In genomic region chr2:37809525-37809924, GRCh38 we compare ENCODE assay signal across 9 cellular contexts.
DNase-seq lines count a peak whose midpoint lies in the region; ATAC-seq and TF ChIP-seq lines count a peak whose summit lies in the region.
"Had no signal": no experiment of that assay in that cellular context is flagged by ENCODE, and none has a peak within 500 bp of the region (broad histone marks: within the 10 kb centered on the region; RNA-seq: fewer than 3 reads in every experiment).

No MANE protein-coding gene starts in this region.

- H3K27me3 ChIP-seq in PC-3 (ENCODE audit: low read length): no peaks in the 10 kb centered on the region

- no peaks in the 10 kb centered on the region for H4K20me1 ChIP-seq in PC-3 (ENCODE audit: low read length)

- no peak overlapping the region for H2AFZ ChIP-seq in PC-3 (ENCODE audit: low read length)

- no peak overlapping the region for H3K27ac ChIP-seq in PC-3 (ENCODE audit: low read length)

- TF ChIP-seq CTCF in GM12872 (IDR thresholded peaks at IDR 0.05; ENCODE audit: insufficient read depth, low read depth, low read length): 0 out of 3 replicates have a peak, but pooled peaks have one; percentile 9
- peak; percentile 84 for TF ChIP-seq CTCF in PC-3 (conservative IDR thresholded peaks at IDR 0.05; ENCODE audit: low read depth, low read length)
- TF ChIP-seq CTCF in fibroblast of mammary gland (conservative IDR thresholded peaks at IDR 0.05; ENCODE audit: control insufficient read depth, insufficient read depth, low read depth, low read length): peak; percentile 78

- H3K4me1 ChIP-seq in PC-3 (ENCODE audit: insufficient read depth, low read length): peaks cover 5% of the 10 kb centered on the region

- H3K4me2 ChIP-seq in PC-3 (ENCODE audit: low read length): no peak overlapping the region

- intact Hi-C loops in PC-3 (cut with micrococcal nuclease): loop anchor here (1.0 kb wide), 1 partner anchor 395 kb away; no protein-coding TSS in a partner anchor

- CTCF ChIA-PET in PC-3 (lab: Charles Lee): no interaction called here

- peak; percentile 79 for DNase-seq in PC-3
- DNase-seq in fibroblast of mammary gland (ENCODE audit: low read depth): peak; percentile 76
- DNase-seq in pulmonary artery endothelial cell (ENCODE audit: low read depth, low spot score): peak; percentile 13
- no peak for DNase-seq in LoVo (ENCODE audit: low spot score)
- DNase-seq: activated naive CD8-positive, alpha-beta T cell treated with anti-CD3 and anti-CD28 coated beads for 36 hours had no signal

- no peak overlapping the region for H3K9ac ChIP-seq in PC-3 (ENCODE audit: low read length)

- H3K9me3 ChIP-seq in PC-3 (ENCODE audit: low read length): no peaks in the 10 kb centered on the region

- no peaks in the 10 kb centered on the region for H3K79me2 ChIP-seq in PC-3 (ENCODE audit: low read length)

- no TSS peak for BruUV-seq in PC-3 (replicated peaks; lab: Mats Ljungman, UMichigan)

- H3K9me2 ChIP-seq in PC-3 (replicated peaks; ENCODE audit: low read length): no peaks in the 10 kb centered on the region

- H3K4me3 ChIP-seq in PC-3 (ENCODE audit: low read length) (no peak overlapping the region), fibroblast of mammary gland (ENCODE audit: control insufficient read depth, low read depth, low read length) (no peak overlapping the region)

- POLR2A ChIA-PET in PC-3 (lab: Charles Lee; ENCODE audit: unreplicated experiment): no interaction called here

- H3F3A ChIP-seq in PC-3 (ENCODE audit: low read length, unreplicated experiment): no peaks in the 10 kb centered on the region

- H3K36me3 ChIP-seq in PC-3 (ENCODE audit: low read depth, low read length): no peaks in the 10 kb centered on the region

- ATAC-seq in PC-3 (peak; percentile 48), GM21367 (IDR thresholded peaks at IDR 0.05; ENCODE audit: unreplicated experiment) (no peak), GM19452 (IDR thresholded peaks at IDR 0.05; ENCODE audit: unreplicated experiment) (no peak), GM21723 (IDR thresholded peaks at IDR 0.05; ENCODE audit: unreplicated experiment) (no peak)

Comparison
In these comparisons a context has a peak if more than half of its experiments do, and no peak if none do; other contexts are left out.
1. CTCF ChIP-seq: peak in every context shown above with its lines; median percentile 84 in PC-3; 78 in fibroblast of mammary gland; 9 in GM12872.